In genomic region chr19:16661480-16662034, GRCh38 we compare ENCODE assay signal across 1 cellular context.
TF ChIP-seq lines count a peak whose summit lies in the region.

No MANE protein-coding gene starts in this region.

TF ChIP-seq in K562, 482 proteins besides CTCF, POLR2A, EP300 and RAD21:
- TF ChIP-seq BRCA1 (IDR thresholded peaks at IDR 0.05) (no peak), BRCA1 (CRISPR knock-in tag; IDR thresholded peaks at IDR 0.05) (no peak), ZSCAN29 (IDR thresholded peaks at IDR 0.05) (0 out of 2 replicates have a peak, but pooled peaks have one; percentile 54), ZNF75A (CRISPR knock-in tag; IDR thresholded peaks at IDR 0.05) (no peak), RBBP5 (IDR thresholded peaks at IDR 0.05; ENCODE audit: borderline replicate concordance, insufficient read depth, low read length, poor library complexity, severe bottlenecking) (peak; percentile 10), SFPQ (IDR thresholded peaks at IDR 0.05; ENCODE audit: low read depth, low read length) (no peak), MAFG (tag; conservative IDR thresholded peaks at IDR 0.05) (no peak), E2F6 (IDR thresholded peaks at IDR 0.05; ENCODE audit: borderline replicate concordance in 1 of 2, extremely low read depth in 1 of 2, insufficient read depth in 1 of 2, insufficient read length in 1 of 2, low read depth in 1 of 2, low read length in 1 of 2, poor library complexity in 1 of 2, severe bottlenecking in 1 of 2) (peak in 1 of 2 experiments; percentile 37), CREM (IDR thresholded peaks at IDR 0.05; ENCODE audit: low read depth) (0 out of 2 replicates have a peak, but pooled peaks have one; percentile 44), ESRRA (IDR thresholded peaks at IDR 0.05; ENCODE audit: borderline replicate concordance, low read depth) (peak; percentile 83), ZBTB7A (IDR thresholded peaks at IDR 0.05; ENCODE audit: borderline replicate concordance, control insufficient read depth, low read depth, low read length) (peak; percentile 49; the same call in 1 of the 2 replicates), PCBP1 (IDR thresholded peaks at IDR 0.05; ENCODE audit: low read depth, low read length, poor library complexity, severe bottlenecking) (peak; percentile 49), NR2C1 (IDR thresholded peaks at IDR 0.05) (peak; percentile 32; the same call in 1 of the 2 replicates), NR2C1 (tag; IDR thresholded peaks at IDR 0.05) (0 out of 2 replicates have a peak, but pooled peaks have one; percentile 34), ZEB2 (IDR thresholded peaks at IDR 0.05) (no peak)
- TF ChIP-seq, protein P1, sequence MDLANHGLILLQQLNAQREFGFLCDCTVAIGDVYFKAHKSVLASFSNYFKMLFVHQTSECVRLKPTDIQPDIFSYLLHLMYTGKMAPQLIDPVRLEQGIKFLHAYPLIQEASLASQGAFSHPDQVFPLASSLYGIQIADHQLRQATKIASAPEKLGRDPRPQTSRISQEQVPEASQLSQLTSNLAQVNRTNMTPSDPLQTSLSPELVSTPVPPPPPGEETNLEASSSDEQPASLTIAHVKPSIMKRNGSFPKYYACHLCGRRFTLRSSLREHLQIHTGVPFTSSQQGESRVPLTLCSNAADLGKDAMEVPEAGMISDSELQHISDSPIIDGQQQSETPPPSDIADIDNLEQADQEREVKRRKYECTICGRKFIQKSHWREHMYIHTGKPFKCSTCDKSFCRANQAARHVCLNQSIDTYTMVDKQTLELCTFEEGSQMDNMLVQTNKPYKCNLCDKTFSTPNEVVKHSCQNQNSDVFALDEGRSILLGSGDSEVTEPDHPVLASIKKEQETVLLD (IDR thresholded peaks at IDR 0.05) = peak; percentile 23; the same call in 1 of the 2 replicates
